In the genomic region with DNA sequence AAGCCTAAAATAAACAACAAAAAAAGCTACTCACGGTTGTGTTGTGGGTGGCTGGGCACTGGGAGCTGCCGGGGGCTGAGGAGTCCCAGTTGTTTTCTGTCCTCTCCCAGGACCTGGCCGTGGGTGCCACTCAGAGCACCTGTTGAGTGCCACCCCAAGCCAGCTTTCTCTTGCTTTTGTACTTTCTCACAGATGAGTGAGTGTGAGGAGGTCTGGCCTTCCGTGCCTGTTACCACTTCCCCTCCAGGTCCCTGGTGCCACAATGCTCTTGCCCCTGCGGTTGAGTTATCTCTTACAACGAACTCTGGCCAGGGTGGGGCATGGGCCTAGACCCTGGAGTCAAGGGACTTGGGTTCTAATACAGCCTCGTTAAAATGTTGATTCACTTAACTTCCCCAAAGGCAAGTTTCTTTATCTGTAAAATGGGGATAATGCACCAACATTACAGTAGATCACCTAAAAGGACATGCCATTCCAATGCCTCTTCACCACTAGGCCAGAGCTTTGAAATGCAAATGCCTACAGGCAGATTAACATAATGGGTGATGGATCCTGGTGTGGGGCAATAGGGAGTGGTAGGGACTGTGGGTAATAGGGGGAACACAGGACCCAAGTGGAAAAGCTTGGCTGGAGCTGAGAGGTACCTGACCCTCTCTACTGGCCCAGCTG, we compare ENCODE assay signal across 1 cellular context.
TF ChIP-seq lines count a peak whose summit lies in the region.

CNR2 (minus strand) TSS at position 151 of the 669 bp plus-strand sequence. CDS start 37,745 bp downstream, outside the sequence.

TF ChIP-seq in H1, 55 proteins besides CTCF, POLR2A, EP300 and RAD21:
- TF ChIP-seq POU5F1 (IDR thresholded peaks at IDR 0.05; ENCODE audit: low read depth, low read length) (0 out of 2 replicates have a peak, but pooled peaks have one; percentile 38), KDM1A (IDR thresholded peaks at IDR 0.05; ENCODE audit: borderline replicate concordance, low read length) (peak; percentile 71; the same call in 1 of the 2 replicates), CREB1 (IDR thresholded peaks at IDR 0.05) (no peak)
